9 cellular contexts compared by ENCODE assay signal in the genomic region with DNA sequence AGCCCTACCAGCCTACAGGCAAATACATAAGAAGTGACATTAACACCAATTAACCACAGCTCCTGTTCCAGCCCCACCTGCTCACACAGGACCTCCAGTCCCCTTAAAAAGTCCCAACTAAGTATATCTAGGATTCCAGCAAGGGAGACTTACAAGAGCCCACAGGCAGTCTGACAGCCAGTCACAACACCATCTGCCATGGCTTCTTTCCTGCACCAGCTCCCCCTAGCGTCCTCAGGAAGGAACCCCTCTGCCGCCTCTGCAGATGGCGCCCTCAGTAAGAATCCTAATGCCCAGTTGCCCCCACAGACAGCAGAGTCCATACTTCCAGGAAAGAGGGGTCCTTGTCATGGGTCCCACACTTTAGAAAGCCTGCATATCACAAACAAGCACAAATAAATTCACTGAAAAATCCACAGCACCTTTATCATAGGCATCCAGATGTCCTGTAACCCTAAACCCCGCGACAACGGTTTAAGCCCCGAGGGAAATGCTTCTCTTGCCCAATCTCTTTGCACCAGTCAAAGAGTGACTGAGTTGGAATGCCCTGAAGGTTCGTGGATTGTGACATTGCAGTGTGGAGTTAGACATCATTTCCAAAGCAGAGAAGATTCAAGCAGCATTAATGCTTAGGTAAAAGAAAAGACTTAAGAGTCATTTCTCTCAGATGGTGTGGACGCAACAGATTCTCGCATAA.
DNase-seq lines count a peak whose midpoint lies in the region; ATAC-seq, FAIRE-seq and TF ChIP-seq lines count a peak whose summit lies in the region.
"Had no signal": no experiment of that assay in that cellular context is flagged by ENCODE, and none has a peak within 500 bp of the region (broad histone marks: within the 10 kb centered on the region; RNA-seq: fewer than 3 reads in every experiment).

No MANE protein-coding gene starts in this region.

- no peak for TF ChIP-seq POLR2A in H54 (IDR thresholded peaks at IDR 0.05; ENCODE audit: low read depth, low read length)

- peak overlapping the region; percentile 68 for H3K27ac Mint-ChIP-seq in activated naive CD4-positive, alpha-beta T cell treated with anti-CD3 and anti-CD28 coated beads, Interleukin-2, amount 10 ng/mL, durations not matched to agents 7 days and 5 days
- peak overlapping the region; percentile 85 for H3K27ac Mint-ChIP-seq in stimulated activated naive B cell treated with anti-CD40 and anti-IgM and Interleukin-4, amounts not matched to agents 10 μg/mL and 1 μg/mL and 100 μg/mL, for 72 hours

- ATAC-seq in stimulated activated naive B cell treated with anti-CD40 and anti-IgM and Interleukin-4, amounts not matched to agents 10 μg/mL and 1 μg/mL and 100 μg/mL, for 72 hours (replicated peaks): no peak
- ATAC-seq in sciatic nerve: no peak
- no peak for ATAC-seq in Right ventricle myocardium superior (ENCODE audit: poor library complexity)

- peaks cover 16% of the 10 kb centered on the region for H3K36me3 Mint-ChIP-seq in activated naive CD4-positive, alpha-beta T cell treated with anti-CD3 and anti-CD28 coated beads, Interleukin-2, amount 10 ng/mL, durations not matched to agents 7 days and 5 days
- H3K36me3 Mint-ChIP-seq in stimulated activated naive B cell treated with anti-CD40 and anti-IgM and Interleukin-4, amounts not matched to agents 10 μg/mL and 1 μg/mL and 100 μg/mL, for 72 hours: peaks cover 13 to 16% of the 10 kb centered on the region in 2 donors

- H3K4me1 Mint-ChIP-seq in activated naive CD4-positive, alpha-beta T cell treated with anti-CD3 and anti-CD28 coated beads, Interleukin-2, amount 10 ng/mL, durations not matched to agents 7 days and 5 days: peaks cover 51% of the 10 kb centered on the region
- peaks cover 38 to 70% of the 10 kb centered on the region in 2 donors for H3K4me1 Mint-ChIP-seq in stimulated activated naive B cell treated with anti-CD40 and anti-IgM and Interleukin-4, amounts not matched to agents 10 μg/mL and 1 μg/mL and 100 μg/mL, for 72 hours

- intact Hi-C loops in sciatic nerve (cut with DNase I) (no loop called here), Right ventricle myocardium superior (cut with DNase I) (no loop called here)

- no peak for DNase-seq in activated naive CD4-positive, alpha-beta T cell treated with anti-CD3 and anti-CD28 coated beads, Interleukin-2, amount 10 ng/mL, durations not matched to agents 7 days and 5 days
- no peak for DNase-seq in activated naive CD4-positive, alpha-beta T cell (lab: John Stamatoyannopoulos, UW)
- DNase-seq in NCI-H82 (lab: John Stamatoyannopoulos, UW) (peak; percentile 96), choroid plexus epithelial cell (ENCODE audit: low read depth) (no peak), sciatic nerve (ENCODE audit: low spot score) (no peak), H54 (ENCODE audit: insufficient read length, low spot score) (no peak), Right ventricle myocardium superior (no peak)
- no peak for DNase-seq in stimulated activated naive B cell treated with anti-CD40 and anti-IgM and Interleukin-4, amounts not matched to agents 10 μg/mL and 1 μg/mL and 100 μg/mL, for 72 hours

- CTCF ChIA-PET in activated naive CD4-positive, alpha-beta T cell treated with anti-CD3 and anti-CD28 coated beads, Interleukin-2, amount 10 ng/mL, durations not matched to agents 7 days and 5 days (lab: Charles Lee): interaction anchor here (0.8 to 1.9 kb wide), 4 partner anchors 12 to 19 kb away, joined by 3 to 6 read pairs (median 3); no protein-coding TSS in a partner anchor

- no peaks in the 10 kb centered on the region for H3K27me3 Mint-ChIP-seq in activated naive CD4-positive, alpha-beta T cell treated with anti-CD3 and anti-CD28 coated beads, Interleukin-2, amount 10 ng/mL, durations not matched to agents 7 days and 5 days
- no peaks in the 10 kb centered on the region for H3K27me3 Mint-ChIP-seq in stimulated activated naive B cell treated with anti-CD40 and anti-IgM and Interleukin-4, amounts not matched to agents 10 μg/mL and 1 μg/mL and 100 μg/mL, for 72 hours

- FAIRE-seq in H54 (lab: Jason Lieb, UNC): no peak
- FAIRE-seq: islet of Langerhans had no signal

- TF ChIP-seq CTCF in choroid plexus epithelial cell (conservative IDR thresholded peaks at IDR 0.05; ENCODE audit: low read depth, low read length): peak; percentile 47

- H3K9me3 Mint-ChIP-seq in activated naive CD4-positive, alpha-beta T cell treated with anti-CD3 and anti-CD28 coated beads, Interleukin-2, amount 10 ng/mL, durations not matched to agents 7 days and 5 days: no peaks in the 10 kb centered on the region
- peaks cover 3 to 4% of the 10 kb centered on the region in 2 donors for H3K9me3 Mint-ChIP-seq in stimulated activated naive B cell treated with anti-CD40 and anti-IgM and Interleukin-4, amounts not matched to agents 10 μg/mL and 1 μg/mL and 100 μg/mL, for 72 hours

- H3K4me3 Mint-ChIP-seq in activated naive CD4-positive, alpha-beta T cell treated with anti-CD3 and anti-CD28 coated beads, Interleukin-2, amount 10 ng/mL, durations not matched to agents 7 days and 5 days: no peak overlapping the region
- H3K4me3 Mint-ChIP-seq in stimulated activated naive B cell treated with anti-CD40 and anti-IgM and Interleukin-4, amounts not matched to agents 10 μg/mL and 1 μg/mL and 100 μg/mL, for 72 hours: peak overlapping the region; percentile 19 to 47

- no peak overlapping the region for H3K4me3 ChIP-seq in choroid plexus epithelial cell (ENCODE audit: low read depth, low read length)
